ENCODE assay signal across 8 cellular contexts in the genomic region with DNA sequence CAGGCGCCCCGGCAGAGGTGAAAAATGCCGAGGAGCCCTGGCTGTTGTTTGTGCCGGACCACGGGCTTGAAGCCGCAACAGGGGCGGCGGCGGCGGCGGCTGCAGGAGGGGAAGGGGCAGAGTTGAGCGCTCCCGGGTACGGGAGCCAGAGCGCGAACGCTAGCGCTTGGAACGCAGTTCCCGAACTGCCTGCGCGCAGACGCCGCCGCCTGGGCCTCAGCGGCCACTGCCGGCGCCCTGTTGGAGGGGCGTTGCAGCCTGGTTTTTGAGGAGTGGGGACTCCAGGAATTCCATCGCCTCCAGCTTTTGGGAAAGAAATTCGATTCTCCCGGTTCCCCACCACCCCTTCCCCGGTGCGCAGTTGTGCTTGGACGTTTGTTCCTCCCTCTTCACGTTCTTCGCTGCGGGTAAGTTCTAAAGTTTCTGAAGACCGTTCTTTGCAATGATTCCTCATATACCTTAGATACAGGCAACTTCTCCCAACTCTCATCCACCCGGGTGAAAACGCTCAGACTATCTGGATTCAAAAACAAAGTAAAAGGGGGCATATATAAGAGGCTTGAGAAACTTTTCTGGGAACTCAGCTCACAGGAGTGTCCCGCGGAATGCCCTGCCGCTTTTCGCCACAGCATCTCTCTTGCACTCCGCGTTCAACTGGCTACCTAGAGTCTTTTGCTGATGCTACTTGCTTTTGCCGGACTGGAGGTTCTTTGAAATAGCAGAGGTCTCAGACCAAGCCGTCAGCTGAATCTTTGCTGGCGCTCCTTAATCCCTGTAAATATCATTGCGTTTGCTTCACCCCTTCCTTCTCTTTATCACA. TPM values are rescaled to one million over a fixed set of nuclear protein-coding genes. Genes with fewer than 3 reads are reported as not detected.
DNase-seq lines count a peak whose midpoint lies in the region; ATAC-seq, FAIRE-seq and TF ChIP-seq lines count a peak whose summit lies in the region.

No MANE protein-coding gene starts in this region.

- no peak for TF ChIP-seq CTCF in pancreas (IDR thresholded peaks at IDR 0.05)

- peak; percentile 66 to 67 for ATAC-seq in right cardiac atrium
- ATAC-seq in pancreas, result peak; percentile 59 to 70 (median 64)

- no peaks in the 10 kb centered on the region; the same call in 1 of the 2 replicates for H3K4me1 ChIP-seq in ES-I3 (ENCODE audit: insufficient read depth, low read length)
- H3K4me1 ChIP-seq in right cardiac atrium (ENCODE audit: control insufficient read depth, insufficient read depth, low read length), result peaks cover 4% of the 10 kb centered on the region
- H3K4me1 ChIP-seq in pancreas, result peaks cover 0 to 11% (median 0%) of the 10 kb centered on the region in 3 donors

- under 1% methylated on average over 51 of the region's 51 CpGs for WGBS in right cardiac atrium
- WGBS in pancreas, 2 donors, result 1% methylated on average over 49 to 51 of the region's 51 CpGs

- no peak for FAIRE-seq in pancreas (lab: Jason Lieb, UNC)

- peak overlapping the region; percentile 91 for H3K27ac ChIP-seq in right cardiac atrium (ENCODE audit: low read length)
- H3K27ac ChIP-seq in pancreas, result peak overlapping the region in 3 of 4 donors; percentile 54 to 72 (median 70)

- H3K36me3 ChIP-seq in ES-I3 (ENCODE audit: insufficient read depth, low read length), result no peaks in the 10 kb centered on the region
- no peaks in the 10 kb centered on the region for H3K36me3 ChIP-seq in pancreas

- H3K4me3 ChIP-seq in right cardiac atrium (ENCODE audit: low read length), result peak overlapping the region; percentile 81
- H3K4me3 ChIP-seq in pancreas, result peak overlapping the region; percentile 54 to 83 (median 78)

- H3K27me3 ChIP-seq in right cardiac atrium (ENCODE audit: control insufficient read depth, insufficient read depth) (no peaks in the 10 kb centered on the region), pancreas (peaks cover 0 to 8% (median 0%) of the 10 kb centered on the region in 4 donors)

- DNase-seq in 8988T (peak; percentile 14), NCI-H1694 (lab: John Stamatoyannopoulos, UW) (peak; percentile 5), amygdala (lab: John Stamatoyannopoulos, UW) (peak in 51 of 56 donors; percentile 4 to 75 (median 42)), right cardiac atrium (peak; percentile 57 to 86 (median 86)), pancreas (peak; percentile 13 to 79 (median 36)), NAMALWA (ENCODE audit: low spot score) (no peak), COLO829 (ENCODE audit: low spot score) (no peak)

- peak overlapping the region; percentile 84 for H3K9ac ChIP-seq in ES-I3 (ENCODE audit: low read depth, low read length)

- intact Hi-C loops in right cardiac atrium (cut with DNase I) (loop anchor here in 2 of 4 donors (5.0 to 10.0 kb wide), 2 partner anchors 427 to 1289 kb away; no protein-coding TSS in a partner anchor), pancreas (cut with DNase I) (loop anchor here in 1 of 3 donors (10.0 kb wide), 1 partner anchor 419 kb away; no protein-coding TSS in a partner anchor)

- H3K9me3 ChIP-seq in ES-I3 (ENCODE audit: control insufficient read depth, insufficient read depth, low read length) (no peaks in the 10 kb centered on the region), right cardiac atrium (ENCODE audit: control insufficient read depth, low read length) (no peaks in the 10 kb centered on the region), pancreas (no peaks in the 10 kb centered on the region)

RNA-seq across cellular contexts. Expression of gene FAT4, which starts 1.0 kb away (rescaled TPM):
- 10 to 100 TPM; 13.0 to 18.7 (median 13.6) TPM for total RNA-seq in right cardiac atrium
- 2.8 TPM for polyA plus RNA-seq in right cardiac atrium
- 1 to 10 TPM in 5 of 6 donors, under 1 TPM in 1; 0.85 to 2.6 (median 1.7) TPM for total RNA-seq in pancreas
- under 1 TPM; 0.27 to 0.56 TPM for polyA plus RNA-seq in pancreas

Comparison
In these comparisons a context has a peak if more than half of its experiments do, and no peak if none do; other contexts are left out.
1. DNase-seq: peak in 8988T (single experiment), NCI-H1694 (single experiment), amygdala (51 of 56), right cardiac atrium (3 of 3) and pancreas (6 of 6); none in NAMALWA (single experiment) and COLO829 (single experiment).